Comparison of ENCODE assay signal across 1 cellular context in the genomic region with DNA sequence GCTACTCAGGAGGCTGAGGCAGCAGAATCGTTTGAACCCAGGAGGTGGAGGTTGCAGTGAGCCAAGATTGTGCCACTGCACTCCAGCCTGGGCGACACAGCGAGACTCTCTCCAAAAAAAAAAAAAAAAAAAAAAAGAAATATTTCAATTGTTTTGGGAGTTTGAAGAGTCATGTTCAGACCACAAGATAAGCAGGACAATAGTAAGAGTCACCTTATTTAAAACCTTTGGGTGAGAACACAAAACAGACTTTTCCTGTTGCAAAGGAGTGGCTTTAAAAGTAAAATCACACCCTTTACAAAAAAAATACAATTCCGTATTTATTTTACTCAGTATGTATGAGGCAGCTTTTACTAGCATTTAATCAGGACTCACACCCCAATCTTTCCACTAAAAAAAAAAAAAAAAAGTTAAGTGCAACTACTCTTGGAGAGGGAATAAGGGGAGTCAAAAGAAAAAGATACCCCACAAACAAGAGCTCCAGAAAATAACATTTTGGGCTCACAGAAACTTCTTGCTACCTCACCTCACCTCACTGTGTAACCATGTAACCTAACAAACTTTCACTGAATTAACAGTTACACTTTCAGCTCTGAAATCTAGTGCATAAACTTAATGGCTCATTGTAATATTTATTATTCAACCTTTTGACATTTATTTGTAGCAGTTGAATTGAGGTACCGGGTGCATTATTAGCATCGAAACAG.
TF ChIP-seq lines count a peak whose summit lies in the region.

No MANE protein-coding gene starts in this region.

TF ChIP-seq in GM23338, 12 proteins besides CTCF, POLR2A, EP300 and RAD21:
- no peak for TF ChIP-seq POLR2AphosphoS5 (IDR thresholded peaks at IDR 0.05; ENCODE audit: low read depth)
- TF ChIP-seq, protein P1, sequence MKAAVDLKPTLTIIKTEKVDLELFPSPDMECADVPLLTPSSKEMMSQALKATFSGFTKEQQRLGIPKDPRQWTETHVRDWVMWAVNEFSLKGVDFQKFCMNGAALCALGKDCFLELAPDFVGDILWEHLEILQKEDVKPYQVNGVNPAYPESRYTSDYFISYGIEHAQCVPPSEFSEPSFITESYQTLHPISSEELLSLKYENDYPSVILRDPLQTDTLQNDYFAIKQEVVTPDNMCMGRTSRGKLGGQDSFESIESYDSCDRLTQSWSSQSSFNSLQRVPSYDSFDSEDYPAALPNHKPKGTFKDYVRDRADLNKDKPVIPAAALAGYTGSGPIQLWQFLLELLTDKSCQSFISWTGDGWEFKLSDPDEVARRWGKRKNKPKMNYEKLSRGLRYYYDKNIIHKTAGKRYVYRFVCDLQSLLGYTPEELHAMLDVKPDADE (IDR thresholded peaks at IDR 0.05) = no peak
- TF ChIP-seq, protein P2, sequence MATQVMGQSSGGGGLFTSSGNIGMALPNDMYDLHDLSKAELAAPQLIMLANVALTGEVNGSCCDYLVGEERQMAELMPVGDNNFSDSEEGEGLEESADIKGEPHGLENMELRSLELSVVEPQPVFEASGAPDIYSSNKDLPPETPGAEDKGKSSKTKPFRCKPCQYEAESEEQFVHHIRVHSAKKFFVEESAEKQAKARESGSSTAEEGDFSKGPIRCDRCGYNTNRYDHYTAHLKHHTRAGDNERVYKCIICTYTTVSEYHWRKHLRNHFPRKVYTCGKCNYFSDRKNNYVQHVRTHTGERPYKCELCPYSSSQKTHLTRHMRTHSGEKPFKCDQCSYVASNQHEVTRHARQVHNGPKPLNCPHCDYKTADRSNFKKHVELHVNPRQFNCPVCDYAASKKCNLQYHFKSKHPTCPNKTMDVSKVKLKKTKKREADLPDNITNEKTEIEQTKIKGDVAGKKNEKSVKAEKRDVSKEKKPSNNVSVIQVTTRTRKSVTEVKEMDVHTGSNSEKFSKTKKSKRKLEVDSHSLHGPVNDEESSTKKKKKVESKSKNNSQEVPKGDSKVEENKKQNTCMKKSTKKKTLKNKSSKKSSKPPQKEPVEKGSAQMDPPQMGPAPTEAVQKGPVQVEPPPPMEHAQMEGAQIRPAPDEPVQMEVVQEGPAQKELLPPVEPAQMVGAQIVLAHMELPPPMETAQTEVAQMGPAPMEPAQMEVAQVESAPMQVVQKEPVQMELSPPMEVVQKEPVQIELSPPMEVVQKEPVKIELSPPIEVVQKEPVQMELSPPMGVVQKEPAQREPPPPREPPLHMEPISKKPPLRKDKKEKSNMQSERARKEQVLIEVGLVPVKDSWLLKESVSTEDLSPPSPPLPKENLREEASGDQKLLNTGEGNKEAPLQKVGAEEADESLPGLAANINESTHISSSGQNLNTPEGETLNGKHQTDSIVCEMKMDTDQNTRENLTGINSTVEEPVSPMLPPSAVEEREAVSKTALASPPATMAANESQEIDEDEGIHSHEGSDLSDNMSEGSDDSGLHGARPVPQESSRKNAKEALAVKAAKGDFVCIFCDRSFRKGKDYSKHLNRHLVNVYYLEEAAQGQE (IDR thresholded peaks at IDR 0.05; ENCODE audit: unreplicated experiment) = no peak
